In genomic region chr7:155585532-155585895, GRCh38 we compare ENCODE assay signal across 24 cellular contexts. TPM values are rescaled to one million over a fixed set of nuclear protein-coding genes. Genes with fewer than 3 reads are reported as not detected.
"Had no signal": no experiment of that assay in that cellular context is flagged by ENCODE, and none has a peak within 500 bp of the region (broad histone marks: within the 10 kb centered on the region; RNA-seq: fewer than 3 reads in every experiment).

No MANE protein-coding gene starts in this region.

- H3K36me3 Mint-ChIP-seq: activated naive CD8-positive, alpha-beta T cell treated with anti-CD3 and anti-CD28 coated beads for 36 hours had no signal

- H3K9me3 Mint-ChIP-seq: activated naive CD8-positive, alpha-beta T cell treated with anti-CD3 and anti-CD28 coated beads for 36 hours; nephron progenitor cell; T-helper 1 cell treated with Interleukin-12 subunit alpha and Interleukin-12 subunit beta and Interleukin-4 antibody, amounts not matched to agents 30 μg/mL and 1 μg/mL, for 36 hours had no signal

- H3K4me3 ChIP-seq: cardiac muscle cell, lower lobe of right lung, mucosa of descending colon, upper lobe of left lung had no signal

- H3K27me3 ChIP-seq: upper lobe of left lung had no signal

- ATAC-seq: left lobe of liver had no signal

- FAIRE-seq: endothelial cell of umbilical vein had no signal

- H3K9me3 ChIP-seq: lower lobe of right lung, mucosa of descending colon, upper lobe of left lung had no signal

- H3K36me3 ChIP-seq: cardiac muscle cell, lower lobe of right lung, upper lobe of left lung had no signal

- H3K4me3 Mint-ChIP-seq: activated naive CD8-positive, alpha-beta T cell treated with anti-CD3 and anti-CD28 coated beads for 36 hours; nephron progenitor cell; T-helper 1 cell treated with Interleukin-12 subunit alpha and Interleukin-12 subunit beta and Interleukin-4 antibody, amounts not matched to agents 30 μg/mL and 1 μg/mL, for 36 hours had no signal

- H3K27ac ChIP-seq: cardiac muscle cell, lower lobe of right lung, upper lobe of left lung had no signal

- H3K27ac Mint-ChIP-seq: activated naive CD8-positive, alpha-beta T cell treated with anti-CD3 and anti-CD28 coated beads for 36 hours; T-helper 1 cell treated with Interleukin-12 subunit alpha and Interleukin-12 subunit beta and Interleukin-4 antibody, amounts not matched to agents 30 μg/mL and 1 μg/mL, for 36 hours had no signal

- DNase-seq: activated CD4-positive, alpha-beta T cell treated with anti-CD3 and anti-CD28 coated beads for 4 hours; activated CD4-positive, alpha-beta T cell treated with anti-CD3 and anti-CD28 coated beads, Interleukin-2, amount 50 U/mL, for 48 hours; activated CD4-positive, CD25-positive, alpha-beta regulatory T cell; activated naive CD4-positive, alpha-beta T cell treated with Interleukin-2 at 50 U/mL for 16 hours; activated naive CD8-positive, alpha-beta T cell treated with anti-CD3 and anti-CD28 coated beads for 36 hours; activated T-cell treated with anti-CD3 and anti-CD28 coated beads, Interleukin-2, amount 50 U/mL, for 48 hours; effector CD8-positive, alpha-beta T cell; lower lobe of right lung; mesendoderm; nephron progenitor cell; occipital lobe; stimulated activated CD4-positive, alpha-beta T cell treated with anti-CD3 and anti-CD28 coated beads, Interleukin-4, amount 100 ng/mL, for 24 hours; stimulated activated naive CD4-positive, alpha-beta T cell treated with Interleukin-2 at 50 U/mL for 16 hours; T1000 had no signal

RNA-seq across cellular contexts. Expression of gene CNPY1, which starts 39.2 kb away (rescaled TPM):
- total RNA-seq: activated naive CD8-positive, alpha-beta T cell treated with anti-CD3 and anti-CD28 coated beads for 36 hours; chondrocyte; endothelial cell of umbilical vein; esophagus mucosa; kidney epithelial cell; left lobe of liver; lower lobe of right lung; mucosa of descending colon; subcutaneous adipose tissue; upper lobe of left lung had no signal
- polyA plus RNA-seq: cardiac muscle cell, endothelial cell of umbilical vein had no signal
